In genomic region chr15:101277943-101278564, GRCh38 we compare ENCODE assay signal across 8 cellular contexts. TPM values are rescaled to one million over a fixed set of nuclear protein-coding genes. Genes with fewer than 3 reads are reported as not detected.
DNase-seq lines count a peak whose midpoint lies in the region; ATAC-seq and TF ChIP-seq lines count a peak whose summit lies in the region.

No MANE protein-coding gene starts in this region.

- WGBS in heart right ventricle, 2 donors: 78% methylated on average over 12 of the region's 12 CpGs

- peak overlapping the region; percentile 67 to 95 (median 94) for H3K27ac ChIP-seq in heart right ventricle
- H3K27ac ChIP-seq in ascending aorta: peak overlapping the region; percentile 89 to 93
- H3K27ac ChIP-seq in upper lobe of right lung: peak overlapping the region; percentile 69

- H3K9me3 ChIP-seq in heart right ventricle (no peaks in the 10 kb centered on the region), ascending aorta (no peaks in the 10 kb centered on the region), upper lobe of right lung (no peaks in the 10 kb centered on the region)

- H3K36me3 ChIP-seq in heart right ventricle (peaks cover 0 to 72% (median 46%) of the 10 kb centered on the region in 9 donors), ascending aorta (peaks cover 47 to 57% of the 10 kb centered on the region in 2 donors), upper lobe of right lung (peaks cover 69% of the 10 kb centered on the region)

- no peak for DNase-seq in heart right ventricle
- DNase-seq in cardiac septum (ENCODE audit: low spot score): no peak
- no peak for DNase-seq in ascending aorta (ENCODE audit: low spot score in 2 of 2)
- no peak for DNase-seq in memory B cell (ENCODE audit: low spot score in 2 of 2)
- DNase-seq in upper lobe of right lung: no peak
- DNase-seq in GF-D8 (lab: John Stamatoyannopoulos, UW): no peak

- no peaks in the 10 kb centered on the region for H3K27me3 ChIP-seq in heart right ventricle
- H3K27me3 ChIP-seq in ascending aorta: no peaks in the 10 kb centered on the region
- H3K27me3 ChIP-seq in upper lobe of right lung: no peaks in the 10 kb centered on the region

- peaks cover 26% of the 10 kb centered on the region for H3K36me3 Mint-ChIP-seq in memory B cell

- H3K4me1 ChIP-seq in heart right ventricle (peaks cover 2 to 34% (median 25%) of the 10 kb centered on the region in 9 donors), ascending aorta (peaks cover 0 to 14% of the 10 kb centered on the region in 2 donors), upper lobe of right lung (peaks cover 20% of the 10 kb centered on the region)

- peak overlapping the region in 9 of 10 donors; percentile 71 to 96 (median 90) for H3K4me3 ChIP-seq in heart right ventricle
- H3K4me3 ChIP-seq in ascending aorta: peak overlapping the region; percentile 67 to 90
- H3K4me3 ChIP-seq in upper lobe of right lung: peak overlapping the region; percentile 87

- H3K9me3 Mint-ChIP-seq in memory B cell: no peaks in the 10 kb centered on the region

- no peak for ATAC-seq in heart right ventricle
- ATAC-seq in memory B cell (ENCODE audit: low read depth): no peak
- ATAC-seq in upper lobe of right lung: no peak
- no peak for ATAC-seq in HG03342 (IDR thresholded peaks at IDR 0.05; ENCODE audit: unreplicated experiment)
- ATAC-seq in activated CD4-positive, CD25-positive, alpha-beta regulatory T cell treated with anti-CD3 and anti-CD28 coated beads, Interleukin-2, amount 50 U/mL, for 24 hours: no peak

- intact Hi-C loops in heart right ventricle (cut with DNase I): no loop called here
- intact Hi-C loops in cardiac septum (cut with DNase I): loop anchor here (10.0 kb wide), 1 partner anchor 673 kb away; the partner anchor contains the start of genes ASB7 and LINS1
- intact Hi-C loops in ascending aorta (cut with DNase I): loop anchor here (1.0 to 5.0 kb wide), 3 partner anchors 17 to 676 kb away; partner anchors contain the start of genes ASB7, LINS1, LRRK1 and SNRPA1
- intact Hi-C loops in upper lobe of right lung (cut with DNase I): no loop called here

- no peak for TF ChIP-seq CTCF in heart right ventricle (IDR thresholded peaks at IDR 0.05)
- TF ChIP-seq CTCF in ascending aorta (IDR thresholded peaks at IDR 0.05): no peak
- TF ChIP-seq CTCF in upper lobe of right lung (IDR thresholded peaks at IDR 0.05): no peak

- H3K27ac Mint-ChIP-seq in memory B cell: no peak overlapping the region

- H3K27me3 Mint-ChIP-seq in memory B cell: no peaks in the 10 kb centered on the region

- H3K4me3 Mint-ChIP-seq in memory B cell: peak overlapping the region; percentile 98

- peaks cover 3% of the 10 kb centered on the region for H3K4me1 Mint-ChIP-seq in memory B cell

RNA-seq across cellular contexts. Expression of gene SELENOS, which starts 0.8 kb away (rescaled TPM):
- total RNA-seq in heart right ventricle (10 to 100 TPM; 28.4 to 90.6 (median 42.7) TPM), cardiac septum (51.6 TPM), ascending aorta (32.0 TPM), upper lobe of right lung (78.5 TPM)
- polyA plus RNA-seq in heart right ventricle: 100 to 1,000 TPM in 1 of 2 donors, 10 to 100 TPM in 1; 48.4 to 192 TPM

RNA-seq across cellular contexts. Expression of gene SNRPA1, which starts 17.0 kb away (rescaled TPM):
- total RNA-seq in heart right ventricle (10 to 100 TPM; 23.8 to 36.3 (median 29.9) TPM), cardiac septum (26.0 TPM), ascending aorta (17.8 TPM), upper lobe of right lung (40.7 TPM)
- 10 to 100 TPM; 25.0 to 51.4 TPM for polyA plus RNA-seq in heart right ventricle

RNA-seq across cellular contexts. Expression of gene CHSY1, which starts 26.2 kb away (rescaled TPM):
- total RNA-seq in heart right ventricle: 10 to 100 TPM in 8 of 10 donors, 1 to 10 TPM in 2; 9.7 to 35.1 (median 15.7) TPM
- polyA plus RNA-seq in heart right ventricle: 10 to 100 TPM in 1 of 2 donors, 1 to 10 TPM in 1; 6.9 to 11.3 TPM
- total RNA-seq in cardiac septum: 17.5 TPM
- total RNA-seq in ascending aorta: 47.4 TPM
- 40.6 TPM for total RNA-seq in upper lobe of right lung

Comparison
In these comparisons a context has a peak if more than half of its experiments do, and no peak if none do; other contexts are left out.
1. intact Hi-C loops: an anchor here in cardiac septum (10.0 kb wide) and ascending aorta (1.0 to 5.0 kb wide); none called in heart right ventricle and upper lobe of right lung.